Comparison of ENCODE assay signal across 14 cellular contexts in genomic region chr10:1154531-1154930, GRCh38.
DNase-seq lines count a peak whose midpoint lies in the region; ATAC-seq and TF ChIP-seq lines count a peak whose summit lies in the region.
"Had no signal": no experiment of that assay in that cellular context is flagged by ENCODE, and none has a peak within 500 bp of the region (broad histone marks: within the 10 kb centered on the region; RNA-seq: fewer than 3 reads in every experiment).

No MANE protein-coding gene starts in this region.

- peak; percentile 1 for DNase-seq in stimulated activated CD4-positive, alpha-beta T cell treated with anti-CD3 and anti-CD28 coated beads, Interleukin-4, amount 100 ng/mL, for 24 hours
- no peak for DNase-seq in stimulated activated CD4-positive, alpha-beta T cell treated with anti-CD3 and anti-CD28 coated beads, Interleukin-15, amount 100 ng/mL, for 24 hours
- DNase-seq in coronary artery (ENCODE audit: low spot score): peak; percentile 28
- DNase-seq in posterior vena cava (ENCODE audit: low spot score): peak; percentile 51
- no peak for DNase-seq in activated CD4-positive, alpha-beta T cell treated with anti-CD3 and anti-CD28 coated beads for 48 hours
- DNase-seq: AML-193; CD4-positive, alpha-beta T cell; KG1; NCI-H1092 treated with DMSO at 0.1 percent for 48 hours; NCI-H1694; NCI-H446; NCI-H748 treated with DMSO at 0.1 percent for 48 hours had no signal

- no peak for ATAC-seq in HG03460 (IDR thresholded peaks at IDR 0.05; ENCODE audit: unreplicated experiment)
- no peak for ATAC-seq in GM21447 (IDR thresholded peaks at IDR 0.05; ENCODE audit: unreplicated experiment)

- intact Hi-C loops in posterior vena cava (cut with DNase I): loop anchor here in 1 of 2 donors (10.0 kb wide), 1 partner anchor 890 kb away; no protein-coding TSS in a partner anchor

- no peak for TF ChIP-seq CTCF in coronary artery (IDR thresholded peaks at IDR 0.05)

- no peak overlapping the region for H3K27ac ChIP-seq in coronary artery

- no peak overlapping the region for H3K4me3 ChIP-seq in coronary artery

Comparison
In these comparisons a context has a peak if more than half of its experiments do, and no peak if none do; other contexts are left out.
1. DNase-seq: peak in stimulated activated CD4-positive, alpha-beta T cell treated with anti-CD3 and anti-CD28 coated beads, Interleukin-4, amount 100 ng/mL, for 24 hours (single experiment), coronary artery (single experiment) and posterior vena cava (single experiment); none in stimulated activated CD4-positive, alpha-beta T cell treated with anti-CD3 and anti-CD28 coated beads, Interleukin-15, amount 100 ng/mL, for 24 hours (single experiment) and activated CD4-positive, alpha-beta T cell treated with anti-CD3 and anti-CD28 coated beads for 48 hours (single experiment).